In genomic region chr1:68231627-68232303, GRCh38 we compare ENCODE assay signal across 8 cellular contexts. TPM values are rescaled to one million over a fixed set of nuclear protein-coding genes. Genes with fewer than 3 reads are reported as not detected.
DNase-seq lines count a peak whose midpoint lies in the region; ATAC-seq and TF ChIP-seq lines count a peak whose summit lies in the region.

No MANE protein-coding gene starts in this region.

- DNase-seq in AG09319 (ENCODE audit: extremely low read depth, low read depth) (peak; percentile 70), HT-29 (ENCODE audit: low spot score) (peak; percentile 65), heart left ventricle (peak; percentile 61 to 77 (median 63)), trophoblast cell (peak in 1 of 2 donors; percentile 5), NCI-H1436 (lab: John Stamatoyannopoulos, UW) (no peak)
- no peak for DNase-seq in activated naive CD8-positive, alpha-beta T cell treated with anti-CD3 and anti-CD28 coated beads for 36 hours
- no peak for DNase-seq in natural killer cell treated with Interleukin-12 subunit alpha and Interleukin-12 subunit beta and Interleukin-15 and Interleukin-18, amount 100 ng/mL, for 72 hours (ENCODE audit: low spot score)
- no peak for DNase-seq in activated effector memory CD4-positive, alpha-beta T cell treated with anti-CD3 and anti-CD28 coated beads, Interleukin-2, amount 50 U/mL, for 16 hours

- peak overlapping the region; percentile 67 for H3K14ac ChIP-seq in trophoblast cell (ENCODE audit: low read length)

- TF ChIP-seq CTCF in AG09319 (IDR thresholded peaks at IDR 0.05; ENCODE audit: low read depth, low read length) (no peak), heart left ventricle (IDR thresholded peaks at IDR 0.05) (no peak)

- H3K4me1 ChIP-seq in heart left ventricle (peaks cover 0 to 40% (median 15%) of the 10 kb centered on the region in 12 donors), trophoblast cell (ENCODE audit: control insufficient read depth in 1 of 2, insufficient read depth in 2 of 2, low read length in 2 of 2) (peaks cover 3% of the 10 kb centered on the region in 2 experiments)

- H4K91ac ChIP-seq in trophoblast cell (ENCODE audit: low read depth, low read length) = peak overlapping the region; percentile 56

- H3K9me3 ChIP-seq in heart left ventricle (no peaks in the 10 kb centered on the region), trophoblast cell (ENCODE audit: insufficient read depth, low read depth, low read length) (no peaks in the 10 kb centered on the region)

- peak overlapping the region; percentile 18 for H2AK5ac ChIP-seq in trophoblast cell (ENCODE audit: low read length)

- H3K4me3 ChIP-seq in heart left ventricle (peak overlapping the region; percentile 58 to 93 (median 78)), trophoblast cell (ENCODE audit: low read depth, low read length) (peak overlapping the region; percentile 91)

- H4K12ac ChIP-seq in trophoblast cell (ENCODE audit: low read depth, low read length) = peak overlapping the region; percentile 19

- peaks cover 15% of the 10 kb centered on the region for H3K4me1 Mint-ChIP-seq in activated naive CD8-positive, alpha-beta T cell treated with anti-CD3 and anti-CD28 coated beads for 36 hours
- peaks cover 0 to 9% of the 10 kb centered on the region in 2 donors for H3K4me1 Mint-ChIP-seq in natural killer cell treated with Interleukin-12 subunit alpha and Interleukin-12 subunit beta and Interleukin-15 and Interleukin-18, amount 100 ng/mL, for 72 hours (ENCODE audit: low read depth in 2 of 2)

- WGBS in heart left ventricle, 4 donors = 0 to 1% (median 1%) methylated on average over 21 to 31 of the region's 31 CpGs
- WGBS in trophoblast cell (ENCODE audit: extremely low coverage, insufficient coverage, insufficient read length) = no CpG with 5 or more reads among the region's 31 CpGs

- H3K4ac ChIP-seq in trophoblast cell (ENCODE audit: low read depth, low read length) = peak overlapping the region; percentile 93

- no peaks in the 10 kb centered on the region for H3K36me3 ChIP-seq in heart left ventricle
- no peaks in the 10 kb centered on the region for H3K36me3 ChIP-seq in trophoblast cell (ENCODE audit: control insufficient read depth in 1 of 2, insufficient read depth in 2 of 2, low read length in 2 of 2)

- TF ChIP-seq POLR2A in heart left ventricle (IDR thresholded peaks at IDR 0.05) = peak in 1 of 2 donors; percentile 45

- H2BK12ac ChIP-seq in trophoblast cell (ENCODE audit: low read length) = no peak overlapping the region

- H3K9me3 Mint-ChIP-seq in activated naive CD8-positive, alpha-beta T cell treated with anti-CD3 and anti-CD28 coated beads for 36 hours = peaks cover 3% of the 10 kb centered on the region
- no peaks in the 10 kb centered on the region for H3K9me3 Mint-ChIP-seq in natural killer cell treated with Interleukin-12 subunit alpha and Interleukin-12 subunit beta and Interleukin-15 and Interleukin-18, amount 100 ng/mL, for 72 hours

- H3K27ac ChIP-seq in heart left ventricle (peak overlapping the region; percentile 47 to 93 (median 83)), trophoblast cell (ENCODE audit: low read depth, low read length) (peak overlapping the region; percentile 60)

- peak overlapping the region; percentile 29 for H3K4me3 Mint-ChIP-seq in activated naive CD8-positive, alpha-beta T cell treated with anti-CD3 and anti-CD28 coated beads for 36 hours
- H3K4me3 Mint-ChIP-seq in natural killer cell treated with Interleukin-12 subunit alpha and Interleukin-12 subunit beta and Interleukin-15 and Interleukin-18, amount 100 ng/mL, for 72 hours = no peak overlapping the region

- H2BK120ac ChIP-seq in trophoblast cell (ENCODE audit: insufficient read depth, low read length, poor library complexity) = peak overlapping the region; percentile 67

- H3K36me3 Mint-ChIP-seq in activated naive CD8-positive, alpha-beta T cell treated with anti-CD3 and anti-CD28 coated beads for 36 hours = no peaks in the 10 kb centered on the region
- peaks cover 4% of the 10 kb centered on the region for H3K36me3 Mint-ChIP-seq in natural killer cell treated with Interleukin-12 subunit alpha and Interleukin-12 subunit beta and Interleukin-15 and Interleukin-18, amount 100 ng/mL, for 72 hours

- H2BK5ac ChIP-seq in trophoblast cell (ENCODE audit: low read depth, low read length, poor library complexity) = peak overlapping the region; percentile 79

- peak overlapping the region; percentile 98 for H3K9ac ChIP-seq in trophoblast cell (ENCODE audit: low read length)

- ATAC-seq in heart left ventricle = peak; percentile 45 to 73 (median 68)
- ATAC-seq in natural killer cell treated with Interleukin-12 subunit alpha and Interleukin-12 subunit beta and Interleukin-15 and Interleukin-18, amount 100 ng/mL, for 72 hours = no peak

- peaks cover 19% of the 10 kb centered on the region for H3K79me1 ChIP-seq in trophoblast cell (ENCODE audit: low read length)

- peaks cover 32% of the 10 kb centered on the region for H3K79me2 ChIP-seq in trophoblast cell (ENCODE audit: control insufficient read depth, insufficient read depth, low read length, poor library complexity)

- H2AFZ ChIP-seq in trophoblast cell (ENCODE audit: insufficient read depth, low read length, poor library complexity) = peak overlapping the region; percentile 17

- H3K18ac ChIP-seq in trophoblast cell (ENCODE audit: low read length) = peak overlapping the region; percentile 81

- peaks cover 0 to 13% (median 0%) of the 10 kb centered on the region in 9 donors for H3K27me3 ChIP-seq in heart left ventricle
- no peaks in the 10 kb centered on the region for H3K27me3 ChIP-seq in trophoblast cell (ENCODE audit: insufficient read depth, low read length)

- H3K27me3 Mint-ChIP-seq in activated naive CD8-positive, alpha-beta T cell treated with anti-CD3 and anti-CD28 coated beads for 36 hours = peaks cover 69% of the 10 kb centered on the region
- H3K27me3 Mint-ChIP-seq in natural killer cell treated with Interleukin-12 subunit alpha and Interleukin-12 subunit beta and Interleukin-15 and Interleukin-18, amount 100 ng/mL, for 72 hours = peaks cover 31 to 45% of the 10 kb centered on the region in 2 donors

- peak overlapping the region; percentile 68 for H4K8ac ChIP-seq in trophoblast cell (ENCODE audit: low read depth, low read length)

- H3K4me2 ChIP-seq in trophoblast cell (ENCODE audit: low read length) = peak overlapping the region; percentile 95

- no peak overlapping the region for H3K23ac ChIP-seq in trophoblast cell (ENCODE audit: low read length)

- H3K27ac Mint-ChIP-seq in activated naive CD8-positive, alpha-beta T cell treated with anti-CD3 and anti-CD28 coated beads for 36 hours = no peak overlapping the region
- no peak overlapping the region for H3K27ac Mint-ChIP-seq in natural killer cell treated with Interleukin-12 subunit alpha and Interleukin-12 subunit beta and Interleukin-15 and Interleukin-18, amount 100 ng/mL, for 72 hours

- intact Hi-C loops in heart left ventricle (cut with DNase I) = loop anchor here in 9 of 10 donors (2.0 to 10.0 kb wide), 15 partner anchors 54 to 111 kb away; no protein-coding TSS in a partner anchor

RNA-seq across cellular contexts. Expression of gene WLS, which starts 0.6 kb away (rescaled TPM):
- total RNA-seq in HT-29 (2014; rRNA removed; shearing (Covaris generic)) = 29.0 and 30.8 TPM in 2 replicates
- total RNA-seq in activated naive CD8-positive, alpha-beta T cell treated with anti-CD3 and anti-CD28 coated beads for 36 hours = not detected
- 100 to 1,000 TPM in 6 of 9 donors, 10 to 100 TPM in 3; 78.2 to 115 (median 107) TPM for total RNA-seq in heart left ventricle
- polyA plus RNA-seq in heart left ventricle = 10 to 100 TPM; 36.5 to 38.4 TPM
- polyA plus RNA-seq in trophoblast cell (2013) = 633 and 667 TPM in 2 replicates
- not detected for total RNA-seq in natural killer cell treated with Interleukin-12 subunit alpha and Interleukin-12 subunit beta and Interleukin-15 and Interleukin-18, amount 100 ng/mL, for 72 hours

Comparison
In these comparisons a context has a peak if more than half of its experiments do, and no peak if none do; other contexts are left out.
1. DNase-seq: peak in AG09319 (single experiment), HT-29 (single experiment) and heart left ventricle (5 of 5); none in activated naive CD8-positive, alpha-beta T cell treated with anti-CD3 and anti-CD28 coated beads for 36 hours (single experiment), NCI-H1436 (single experiment), natural killer cell treated with Interleukin-12 subunit alpha and Interleukin-12 subunit beta and Interleukin-15 and Interleukin-18, amount 100 ng/mL, for 72 hours (single experiment) and activated effector memory CD4-positive, alpha-beta T cell treated with anti-CD3 and anti-CD28 coated beads, Interleukin-2, amount 50 U/mL, for 16 hours (single experiment).
2. ATAC-seq: peak in heart left ventricle (4 of 4); none in natural killer cell treated with Interleukin-12 subunit alpha and Interleukin-12 subunit beta and Interleukin-15 and Interleukin-18, amount 100 ng/mL, for 72 hours (0 of 2).
3. RNA of gene WLS, which starts 0.6 kb away (total RNA-seq): 78.2 to 115 TPM in heart left ventricle and 29.0 to 30.8 TPM in HT-29; not detected in activated naive CD8-positive, alpha-beta T cell treated with anti-CD3 and anti-CD28 coated beads for 36 hours and not detected in natural killer cell treated with Interleukin-12 subunit alpha and Interleukin-12 subunit beta and Interleukin-15 and Interleukin-18, amount 100 ng/mL, for 72 hours; every median in the first group is over 10 times any median in the second.